In genomic region chr5:38719916-38720315, GRCh38 we compare ENCODE assay signal across 14 cellular contexts.
DNase-seq lines count a peak whose midpoint lies in the region; ATAC-seq and TF ChIP-seq lines count a peak whose summit lies in the region.
"Had no signal": no experiment of that assay in that cellular context is flagged by ENCODE, and none has a peak within 500 bp of the region (broad histone marks: within the 10 kb centered on the region; RNA-seq: fewer than 3 reads in every experiment).

No MANE protein-coding gene starts in this region.

- ATAC-seq in stimulated activated naive CD8-positive, alpha-beta T cell treated with anti-CD3 and anti-CD28 coated beads, Interleukin-15, amount 100 ng/mL, for 72 hours = no peak
- no peak for ATAC-seq in HG02610 (IDR thresholded peaks at IDR 0.05; ENCODE audit: unreplicated experiment)
- ATAC-seq: stimulated activated effector memory CD8-positive, alpha-beta T cell treated with anti-CD3 and anti-CD28 coated beads, Interleukin-12 subunit alpha, Interleukin-12 subunit beta, amount 100 ng/mL, for 72 hours had no signal

- H3K4me2 ChIP-seq in smooth muscle cell = peak overlapping the region; percentile 56

- H3K4me1 Mint-ChIP-seq in stimulated activated naive CD8-positive, alpha-beta T cell treated with anti-CD3 and anti-CD28 coated beads, Interleukin-15, amount 100 ng/mL, for 72 hours = no peaks in the 10 kb centered on the region
- H3K4me1 Mint-ChIP-seq: activated naive CD4-positive, alpha-beta T cell treated with anti-CD3 and anti-CD28 coated beads, Interleukin-2, amount 50 U/mL, for 24 hours; stimulated activated effector memory CD8-positive, alpha-beta T cell treated with anti-CD3 and anti-CD28 coated beads, Interleukin-12 subunit alpha, Interleukin-12 subunit beta, amount 100 ng/mL, for 72 hours had no signal

- 69% methylated on average over 3 of the region's 3 CpGs for WGBS in smooth muscle cell (ENCODE audit: low lambda C conversion rate)

- DNase-seq in GM04503 (ENCODE audit: low read depth) = peak; percentile 93
- DNase-seq in SK-N-MC (ENCODE audit: low read depth, low spot score) = peak; percentile 99
- peak; percentile 88 for DNase-seq in fibroblast of mammary gland (ENCODE audit: low read depth)
- no peak for DNase-seq in smooth muscle cell (lab: John Stamatoyannopoulos, UW; ENCODE audit: unreplicated experiment)
- DNase-seq in ureter (ENCODE audit: low spot score) = no peak
- no peak for DNase-seq in stimulated activated naive CD8-positive, alpha-beta T cell treated with anti-CD3 and anti-CD28 coated beads, Interleukin-15, amount 100 ng/mL, for 72 hours
- no peak for DNase-seq in SIG-M5 treated with dmso at 0.1 percent for 504 hours (lab: John Stamatoyannopoulos, UW; ENCODE audit: unreplicated experiment)
- DNase-seq: effector CD8-positive, alpha-beta T cell; Karpas-422; stimulated activated CD4-positive, alpha-beta T cell treated with anti-CD3 and anti-CD28 coated beads, Interleukin-2, amount 100 ng/mL, for 24 hours had no signal

- no peak overlapping the region for H3K4me3 Mint-ChIP-seq in stimulated activated naive CD8-positive, alpha-beta T cell treated with anti-CD3 and anti-CD28 coated beads, Interleukin-15, amount 100 ng/mL, for 72 hours
- H3K4me3 Mint-ChIP-seq: activated naive CD4-positive, alpha-beta T cell treated with anti-CD3 and anti-CD28 coated beads, Interleukin-2, amount 50 U/mL, for 24 hours; stimulated activated effector memory CD8-positive, alpha-beta T cell treated with anti-CD3 and anti-CD28 coated beads, Interleukin-12 subunit alpha, Interleukin-12 subunit beta, amount 100 ng/mL, for 72 hours had no signal

- peaks cover 12% of the 10 kb centered on the region for H3K4me1 ChIP-seq in smooth muscle cell (ENCODE audit: low read depth)
- H3K4me1 ChIP-seq: parathyroid adenoma had no signal

- no peaks in the 10 kb centered on the region for H4K20me1 ChIP-seq in smooth muscle cell (ENCODE audit: low read depth)

- H3K27ac ChIP-seq in SK-N-MC = peak overlapping the region; percentile 100
- peak overlapping the region; percentile 90 for H3K27ac ChIP-seq in smooth muscle cell (ENCODE audit: low read depth)
- H3K27ac ChIP-seq: parathyroid adenoma had no signal

- H3K9ac ChIP-seq in SK-N-MC (ENCODE audit: insufficient read length) = peak overlapping the region; percentile 86
- H3K9ac ChIP-seq in smooth muscle cell (ENCODE audit: low read depth) = peak overlapping the region; percentile 83
- H3K9ac ChIP-seq: parathyroid adenoma had no signal

- no peaks in the 10 kb centered on the region for H3K9me3 ChIP-seq in SK-N-MC (ENCODE audit: low read depth, low read length)
- no peaks in the 10 kb centered on the region for H3K9me3 ChIP-seq in smooth muscle cell (replicated peaks; ENCODE audit: low read depth)

- H3K27me3 Mint-ChIP-seq in stimulated activated naive CD8-positive, alpha-beta T cell treated with anti-CD3 and anti-CD28 coated beads, Interleukin-15, amount 100 ng/mL, for 72 hours = peaks cover 12% of the 10 kb centered on the region

- no peaks in the 10 kb centered on the region for H3F3A ChIP-seq in smooth muscle cell (ENCODE audit: low read depth)

- TF ChIP-seq CTCF in fibroblast of mammary gland (conservative IDR thresholded peaks at IDR 0.05; ENCODE audit: control insufficient read depth, insufficient read depth, low read depth, low read length) = no peak
- TF ChIP-seq CTCF in smooth muscle cell (IDR thresholded peaks at IDR 0.05; ENCODE audit: borderline replicate concordance, insufficient read depth, poor library complexity, severe bottlenecking) = no peak

- H3K36me3 ChIP-seq in SK-N-MC (ENCODE audit: insufficient read depth, low read length) = no peaks in the 10 kb centered on the region
- no peaks in the 10 kb centered on the region for H3K36me3 ChIP-seq in smooth muscle cell (ENCODE audit: low read depth)

- no peak overlapping the region for H3K27ac Mint-ChIP-seq in stimulated activated naive CD8-positive, alpha-beta T cell treated with anti-CD3 and anti-CD28 coated beads, Interleukin-15, amount 100 ng/mL, for 72 hours
- H3K27ac Mint-ChIP-seq: activated naive CD4-positive, alpha-beta T cell treated with anti-CD3 and anti-CD28 coated beads, Interleukin-2, amount 50 U/mL, for 24 hours; stimulated activated effector memory CD8-positive, alpha-beta T cell treated with anti-CD3 and anti-CD28 coated beads, Interleukin-12 subunit alpha, Interleukin-12 subunit beta, amount 100 ng/mL, for 72 hours had no signal

- H2AFZ ChIP-seq in smooth muscle cell (ENCODE audit: low read depth) = no peak overlapping the region
- H2AFZ ChIP-seq: parathyroid adenoma had no signal

- no peaks in the 10 kb centered on the region for H3K27me3 ChIP-seq in smooth muscle cell (ENCODE audit: low read depth)

- H3K4me3 ChIP-seq in SK-N-MC (peak overlapping the region; percentile 75), fibroblast of mammary gland (ENCODE audit: control insufficient read depth, low read depth, low read length) (no peak overlapping the region), smooth muscle cell (no peak overlapping the region)

- no peaks in the 10 kb centered on the region for H3K9me3 Mint-ChIP-seq in stimulated activated naive CD8-positive, alpha-beta T cell treated with anti-CD3 and anti-CD28 coated beads, Interleukin-15, amount 100 ng/mL, for 72 hours
- H3K9me3 Mint-ChIP-seq: activated naive CD4-positive, alpha-beta T cell treated with anti-CD3 and anti-CD28 coated beads, Interleukin-2, amount 50 U/mL, for 24 hours; stimulated activated effector memory CD8-positive, alpha-beta T cell treated with anti-CD3 and anti-CD28 coated beads, Interleukin-12 subunit alpha, Interleukin-12 subunit beta, amount 100 ng/mL, for 72 hours had no signal

- H3K79me2 ChIP-seq in smooth muscle cell (ENCODE audit: low read depth) = no peaks in the 10 kb centered on the region
- H3K79me2 ChIP-seq: parathyroid adenoma had no signal

Comparison
In these comparisons a context has a peak if more than half of its experiments do, and no peak if none do; other contexts are left out.
1. DNase-seq: peak in GM04503 (single experiment), SK-N-MC (single experiment) and fibroblast of mammary gland (single experiment); none in smooth muscle cell (single experiment), ureter (single experiment), stimulated activated naive CD8-positive, alpha-beta T cell treated with anti-CD3 and anti-CD28 coated beads, Interleukin-15, amount 100 ng/mL, for 72 hours (0 of 2) and SIG-M5 treated with dmso at 0.1 percent for 504 hours (single experiment).